Comparison of ENCODE assay signal across 1 cellular context in genomic region chr13:50187352-50188029, GRCh38.
TF ChIP-seq lines count a peak whose summit lies in the region.

No MANE protein-coding gene starts in this region.

TF ChIP-seq in HepG2, 621 proteins besides CTCF, POLR2A, EP300 and RAD21 (continued from another document and continues in another):
- TF ChIP-seq TEF (CRISPR knock-in tag; IDR thresholded peaks at IDR 0.05) = no peak
- no peak for TF ChIP-seq ZNF256 (CRISPR knock-in tag; conservative IDR thresholded peaks at IDR 0.05)
- peak; percentile 77; the same call in 1 of the 2 replicates for TF ChIP-seq AHDC1 (CRISPR knock-in tag; IDR thresholded peaks at IDR 0.05; ENCODE audit: borderline replicate concordance)
- TF ChIP-seq CENPT (CRISPR knock-in tag; IDR thresholded peaks at IDR 0.05; ENCODE audit: low read depth) = no peak
- no peak for TF ChIP-seq ARNT (IDR thresholded peaks at IDR 0.05)
- no peak for TF ChIP-seq GTF2F1 (IDR thresholded peaks at IDR 0.05; ENCODE audit: low read length)
- TF ChIP-seq TFDP2 (CRISPR knock-in tag; IDR thresholded peaks at IDR 0.05) = peak; percentile 32; the same call in 1 of the 2 replicates
- no peak for TF ChIP-seq HMGA1 (CRISPR knock-in tag; conservative IDR thresholded peaks at IDR 0.05)
- no peak for TF ChIP-seq SUZ12 (IDR thresholded peaks at IDR 0.05; ENCODE audit: low read depth, low read length)
- peak; percentile 78 for TF ChIP-seq TBL1XR1 (IDR thresholded peaks at IDR 0.05; ENCODE audit: borderline replicate concordance, low read length, partially characterized antibody)
- no peak for TF ChIP-seq SCMH1 (CRISPR knock-in tag; IDR thresholded peaks at IDR 0.05; ENCODE audit: borderline replicate concordance)
- TF ChIP-seq EHMT2 (IDR thresholded peaks at IDR 0.05; ENCODE audit: borderline replicate concordance, low read depth, low read length) = peak; percentile 78; the same call in 1 of the 2 replicates
- TF ChIP-seq ZBTB46 (CRISPR knock-in tag; IDR thresholded peaks at IDR 0.05; ENCODE audit: borderline replicate concordance) = no peak
- TF ChIP-seq ZFP82 (CRISPR knock-in tag; IDR thresholded peaks at IDR 0.05; ENCODE audit: borderline replicate concordance) = no peak
- TF ChIP-seq XBP1 (CRISPR knock-in tag; IDR thresholded peaks at IDR 0.05) = no peak; the same call in 1 of the 2 replicates
- TF ChIP-seq WIZ (CRISPR knock-in tag; IDR thresholded peaks at IDR 0.05) = no peak
- no peak for TF ChIP-seq PRMT3 (CRISPR knock-in tag; IDR thresholded peaks at IDR 0.05; ENCODE audit: borderline replicate concordance, low read depth)
- TF ChIP-seq ZBTB7B (CRISPR knock-in tag; IDR thresholded peaks at IDR 0.05) = no peak
- peak; percentile 95 for TF ChIP-seq TCF7 (IDR thresholded peaks at IDR 0.05; ENCODE audit: low read depth)
- no peak for TF ChIP-seq TFDP1 (CRISPR knock-in tag; IDR thresholded peaks at IDR 0.05; ENCODE audit: borderline replicate concordance)
- no peak for TF ChIP-seq HNRNPK (IDR thresholded peaks at IDR 0.05; ENCODE audit: low read depth, low read length, poor library complexity, severe bottlenecking)
- peak; percentile 64 for TF ChIP-seq SMC3 (IDR thresholded peaks at IDR 0.05; ENCODE audit: low read length)
- no peak for TF ChIP-seq TIGD3 (CRISPR knock-in tag; IDR thresholded peaks at IDR 0.05; ENCODE audit: borderline replicate concordance)
- TF ChIP-seq ZNF703 (CRISPR knock-in tag; IDR thresholded peaks at IDR 0.05; ENCODE audit: borderline replicate concordance) = no peak
- no peak for TF ChIP-seq ZSCAN30 (CRISPR knock-in tag; IDR thresholded peaks at IDR 0.05)
- no peak; the same call in none of the 2 replicates for TF ChIP-seq KMT2B (CRISPR knock-in tag; IDR thresholded peaks at IDR 0.05)
- no peak for TF ChIP-seq MAZ (IDR thresholded peaks at IDR 0.05; ENCODE audit: borderline replicate concordance, low read depth, low read length)
- TF ChIP-seq MAZ (CRISPR knock-in tag; IDR thresholded peaks at IDR 0.05; ENCODE audit: low read depth) = no peak
- TF ChIP-seq ZNF275 (CRISPR knock-in tag; IDR thresholded peaks at IDR 0.05; ENCODE audit: borderline replicate concordance) = no peak
- no peak for TF ChIP-seq ATF1 (CRISPR knock-in tag; IDR thresholded peaks at IDR 0.05)
- no peak for TF ChIP-seq PLRG1 (conservative IDR thresholded peaks at IDR 0.05)
- no peak for TF ChIP-seq KDM4B (CRISPR knock-in tag; IDR thresholded peaks at IDR 0.05)
- no peak for TF ChIP-seq ZNF224 (CRISPR knock-in tag; IDR thresholded peaks at IDR 0.05)
- TF ChIP-seq ZNF251 (CRISPR knock-in tag; IDR thresholded peaks at IDR 0.05) = no peak
- no peak for TF ChIP-seq HES4 (CRISPR knock-in tag; IDR thresholded peaks at IDR 0.05; ENCODE audit: borderline replicate concordance)
- no peak for TF ChIP-seq U2AF2 (IDR thresholded peaks at IDR 0.05; ENCODE audit: low read depth, low read length)
- TF ChIP-seq ZNF552 (CRISPR knock-in tag; IDR thresholded peaks at IDR 0.05; ENCODE audit: borderline replicate concordance) = no peak
- TF ChIP-seq PAF1 (CRISPR knock-in tag; IDR thresholded peaks at IDR 0.05) = no peak
- peak; percentile 74; the same call in 1 of the 2 replicates for TF ChIP-seq ZNF644 (CRISPR knock-in tag; IDR thresholded peaks at IDR 0.05; ENCODE audit: low read depth)
- peak; percentile 65 for TF ChIP-seq NR2F6 (IDR thresholded peaks at IDR 0.05)
- TF ChIP-seq NR2F6 (CRISPR knock-in tag; IDR thresholded peaks at IDR 0.05) = peak; percentile 76
- TF ChIP-seq ZNF234 (CRISPR knock-in tag; conservative IDR thresholded peaks at IDR 0.05) = no peak
- TF ChIP-seq ZNF557 (CRISPR knock-in tag; IDR thresholded peaks at IDR 0.05) = no peak
- TF ChIP-seq SRSF9 (IDR thresholded peaks at IDR 0.05; ENCODE audit: borderline replicate concordance, insufficient read depth, low read depth, low read length, poor library complexity, severe bottlenecking) = no peak
- no peak for TF ChIP-seq AGO2 (optimal IDR thresholded peaks at IDR 0.05; ENCODE audit: low read depth, low read length)
- no peak for TF ChIP-seq ATF6 (CRISPR knock-in tag; conservative IDR thresholded peaks at IDR 0.05)
- peak; percentile 95 for TF ChIP-seq SAP130 (CRISPR knock-in tag; IDR thresholded peaks at IDR 0.05; ENCODE audit: low read depth)
- TF ChIP-seq RXRA (CRISPR knock-in tag; IDR thresholded peaks at IDR 0.05) = no peak; the same call in 1 of the 2 replicates
- TF ChIP-seq BHLHE40 (IDR thresholded peaks at IDR 0.05; ENCODE audit: low read length) = no peak
- TF ChIP-seq THAP9 (CRISPR knock-in tag; IDR thresholded peaks at IDR 0.05; ENCODE audit: borderline replicate concordance) = no peak
- TF ChIP-seq DNMT3B (CRISPR knock-in tag; conservative IDR thresholded peaks at IDR 0.05) = no peak
- no peak for TF ChIP-seq ZNF724P (CRISPR knock-in tag; IDR thresholded peaks at IDR 0.05; ENCODE audit: borderline replicate concordance)
- peak; percentile 32; the same call in 1 of the 2 replicates for TF ChIP-seq TBX2 (CRISPR knock-in tag; IDR thresholded peaks at IDR 0.05; ENCODE audit: borderline replicate concordance)
- TF ChIP-seq TRIM24 (CRISPR knock-in tag; IDR thresholded peaks at IDR 0.05) = no peak
